ENCODE assay signal across 8 cellular contexts in genomic region chr15:52078876-52079700, GRCh38. TPM values are rescaled to one million over a fixed set of nuclear protein-coding genes. Genes with fewer than 3 reads are reported as not detected.
DNase-seq lines count a peak whose midpoint lies in the region; TF ChIP-seq lines count a peak whose summit lies in the region.

No MANE protein-coding gene starts in this region.

- peaks cover 8% of the 10 kb centered on the region for H3K36me3 Mint-ChIP-seq in MCF 10A (ENCODE audit: insufficient read depth, unreplicated experiment)
- H3K36me3 Mint-ChIP-seq in immature natural killer cell = no peaks in the 10 kb centered on the region

- intact Hi-C loops in MCF 10A (cut with micrococcal nuclease) = loop anchor here (1.0 to 10.0 kb wide), 2 partner anchors 129 to 294 kb away; no protein-coding TSS in a partner anchor

- H3K27me3 ChIP-seq in WERI-Rb-1 (ENCODE audit: insufficient read depth, low read depth, severe bottlenecking) = no peaks in the 10 kb centered on the region

- H3K36me3 ChIP-seq in WERI-Rb-1 = no peaks in the 10 kb centered on the region

- TF ChIP-seq CTCF in WERI-Rb-1 (IDR thresholded peaks at IDR 0.05; ENCODE audit: low read depth, low read length) = peak; percentile 88
- peak; percentile 85 for TF ChIP-seq CTCF in MCF 10A (IDR thresholded peaks at IDR 0.05; ENCODE audit: unreplicated experiment)

- POLR2A ChIA-PET in MCF 10A (lab: Yijun Ruan, JAX) = interaction anchor here (0.8 to 20.7 kb wide), 24 partner anchors 9 to 113 kb away, joined by 3 to 546 read pairs (median 6); partner anchors contain the start of genes LEO1 and MAPK6

- CTCF ChIA-PET in MCF 10A (lab: Yijun Ruan, JAX) = interaction anchor here (0.5 to 4.8 kb wide), 33 partner anchors 11 to 1171 kb away, joined by 3 to 77 read pairs (median 4); partner anchors contain the start of gene LEO1

- no peak overlapping the region for H3K27ac ChIP-seq in WERI-Rb-1

- no peak overlapping the region for H3K4me3 ChIP-seq in WERI-Rb-1 (ENCODE audit: low read depth, low read length)

- no TSS peak for BruUV-seq in MCF 10A (replicated peaks; lab: Mats Ljungman, UMichigan)

- H3K27ac Mint-ChIP-seq in MCF 10A (ENCODE audit: low read depth, unreplicated experiment) = peak overlapping the region; percentile 96
- H3K27ac Mint-ChIP-seq in immature natural killer cell = no peak overlapping the region

- DNase-seq in DMS 273 (lab: John Stamatoyannopoulos, UW; ENCODE audit: unreplicated experiment) (peak; percentile 83), DMS 273 treated with DMSO at 0.1 percent for 48 hours (lab: John Stamatoyannopoulos, UW) (no peak), MV-4-11 (lab: John Stamatoyannopoulos, UW) (peak; percentile 60), WERI-Rb-1 (peak; percentile 83), MCF 10A (ENCODE audit: unreplicated experiment) (peak; percentile 92), immature natural killer cell (peak; percentile 59 to 68 (median 62)), SW 1271 (lab: John Stamatoyannopoulos, UW) (no peak)
- peak; percentile 62 to 77 for DNase-seq in stimulated activated CD4-positive, alpha-beta T cell treated with anti-CD3 and anti-CD28 coated beads, Interleukin-1b, Interleukin-23, amount 100 ng/mL, for 1 hour (ENCODE audit: low read depth in 2 of 2)

- no peaks in the 10 kb centered on the region for H3K9me3 Mint-ChIP-seq in MCF 10A (ENCODE audit: unreplicated experiment)
- no peaks in the 10 kb centered on the region for H3K9me3 Mint-ChIP-seq in immature natural killer cell

- H3K4me1 Mint-ChIP-seq in MCF 10A (ENCODE audit: insufficient read depth, unreplicated experiment) = peaks cover 45% of the 10 kb centered on the region
- H3K4me1 Mint-ChIP-seq in immature natural killer cell = peaks cover 19 to 36% of the 10 kb centered on the region in 2 donors

- H3K4me3 Mint-ChIP-seq in MCF 10A (ENCODE audit: unreplicated experiment) = peak overlapping the region; percentile 58
- no peak overlapping the region for H3K4me3 Mint-ChIP-seq in immature natural killer cell

- H3K27me3 Mint-ChIP-seq in MCF 10A (ENCODE audit: insufficient read depth, unreplicated experiment) (no peaks in the 10 kb centered on the region), immature natural killer cell (ENCODE audit: low read depth in 3 of 3) (peaks cover 11 to 17% (median 14%) of the 10 kb centered on the region in 3 donors)

- no peaks in the 10 kb centered on the region for H3K9me3 ChIP-seq in WERI-Rb-1 (ENCODE audit: severe bottlenecking)

RNA-seq across cellular contexts. Expression of gene BCL2L10, which starts 33.5 kb away (rescaled TPM):
- total RNA-seq in MCF 10A (2022) = 0.42 TPM in 1 of 2 replicates, not detected in the other
- not detected for polyA plus RNA-seq in immature natural killer cell

Comparison
In these comparisons a context has a peak if more than half of its experiments do, and no peak if none do; other contexts are left out.
1. DNase-seq: peak in DMS 273 (single experiment), MV-4-11 (single experiment), WERI-Rb-1 (single experiment), MCF 10A (single experiment), immature natural killer cell (3 of 3) and stimulated activated CD4-positive, alpha-beta T cell treated with anti-CD3 and anti-CD28 coated beads, Interleukin-1b, Interleukin-23, amount 100 ng/mL, for 1 hour (2 of 2); none in DMS 273 treated with DMSO at 0.1 percent for 48 hours (single experiment) and SW 1271 (0 of 2).